ENCODE assay signal across 1 cellular context in genomic region chrX:2764766-2765666, GRCh38.
A peak's percentile ranks its signal among the peaks of the same experiment; 100 is the strongest.
TF ChIP-seq lines count a peak whose summit lies in the region.

No MANE protein-coding gene starts in this region.

TF ChIP-seq in HepG2, 621 proteins besides CTCF, POLR2A, EP300 and RAD21 (continued from another document):
- TF ChIP-seq, protein P1, sequence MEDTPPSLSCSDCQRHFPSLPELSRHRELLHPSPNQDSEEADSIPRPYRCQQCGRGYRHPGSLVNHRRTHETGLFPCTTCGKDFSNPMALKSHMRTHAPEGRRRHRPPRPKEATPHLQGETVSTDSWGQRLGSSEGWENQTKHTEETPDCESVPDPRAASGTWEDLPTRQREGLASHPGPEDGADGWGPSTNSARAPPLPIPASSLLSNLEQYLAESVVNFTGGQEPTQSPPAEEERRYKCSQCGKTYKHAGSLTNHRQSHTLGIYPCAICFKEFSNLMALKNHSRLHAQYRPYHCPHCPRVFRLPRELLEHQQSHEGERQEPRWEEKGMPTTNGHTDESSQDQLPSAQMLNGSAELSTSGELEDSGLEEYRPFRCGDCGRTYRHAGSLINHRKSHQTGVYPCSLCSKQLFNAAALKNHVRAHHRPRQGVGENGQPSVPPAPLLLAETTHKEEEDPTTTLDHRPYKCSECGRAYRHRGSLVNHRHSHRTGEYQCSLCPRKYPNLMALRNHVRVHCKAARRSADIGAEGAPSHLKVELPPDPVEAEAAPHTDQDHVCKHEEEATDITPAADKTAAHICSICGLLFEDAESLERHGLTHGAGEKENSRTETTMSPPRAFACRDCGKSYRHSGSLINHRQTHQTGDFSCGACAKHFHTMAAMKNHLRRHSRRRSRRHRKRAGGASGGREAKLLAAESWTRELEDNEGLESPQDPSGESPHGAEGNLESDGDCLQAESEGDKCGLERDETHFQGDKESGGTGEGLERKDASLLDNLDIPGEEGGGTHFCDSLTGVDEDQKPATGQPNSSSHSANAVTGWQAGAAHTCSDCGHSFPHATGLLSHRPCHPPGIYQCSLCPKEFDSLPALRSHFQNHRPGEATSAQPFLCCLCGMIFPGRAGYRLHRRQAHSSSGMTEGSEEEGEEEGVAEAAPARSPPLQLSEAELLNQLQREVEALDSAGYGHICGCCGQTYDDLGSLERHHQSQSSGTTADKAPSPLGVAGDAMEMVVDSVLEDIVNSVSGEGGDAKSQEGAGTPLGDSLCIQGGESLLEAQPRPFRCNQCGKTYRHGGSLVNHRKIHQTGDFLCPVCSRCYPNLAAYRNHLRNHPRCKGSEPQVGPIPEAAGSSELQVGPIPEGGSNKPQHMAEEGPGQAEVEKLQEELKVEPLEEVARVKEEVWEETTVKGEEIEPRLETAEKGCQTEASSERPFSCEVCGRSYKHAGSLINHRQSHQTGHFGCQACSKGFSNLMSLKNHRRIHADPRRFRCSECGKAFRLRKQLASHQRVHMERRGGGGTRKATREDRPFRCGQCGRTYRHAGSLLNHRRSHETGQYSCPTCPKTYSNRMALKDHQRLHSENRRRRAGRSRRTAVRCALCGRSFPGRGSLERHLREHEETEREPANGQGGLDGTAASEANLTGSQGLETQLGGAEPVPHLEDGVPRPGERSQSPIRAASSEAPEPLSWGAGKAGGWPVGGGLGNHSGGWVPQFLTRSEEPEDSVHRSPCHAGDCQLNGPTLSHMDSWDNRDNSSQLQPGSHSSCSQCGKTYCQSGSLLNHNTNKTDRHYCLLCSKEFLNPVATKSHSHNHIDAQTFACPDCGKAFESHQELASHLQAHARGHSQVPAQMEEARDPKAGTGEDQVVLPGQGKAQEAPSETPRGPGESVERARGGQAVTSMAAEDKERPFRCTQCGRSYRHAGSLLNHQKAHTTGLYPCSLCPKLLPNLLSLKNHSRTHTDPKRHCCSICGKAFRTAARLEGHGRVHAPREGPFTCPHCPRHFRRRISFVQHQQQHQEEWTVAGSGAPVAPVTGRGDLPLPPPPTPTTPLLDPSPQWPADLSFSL (CRISPR knock-in tag; IDR thresholded peaks at IDR 0.05) = no peak
- TF ChIP-seq ARHGAP35 (CRISPR knock-in tag; IDR thresholded peaks at IDR 0.05; ENCODE audit: borderline replicate concordance) (no peak), MLXIP (CRISPR knock-in tag; IDR thresholded peaks at IDR 0.05; ENCODE audit: borderline replicate concordance) (no peak), YY1 (IDR thresholded peaks at IDR 0.05; ENCODE audit: insufficient read depth, insufficient replicate concordance, low read depth, low read length) (no peak), TBP (CRISPR knock-in tag; IDR thresholded peaks at IDR 0.05) (no peak), CEBPG (CRISPR knock-in tag; IDR thresholded peaks at IDR 0.05) (peak; percentile 22; the same call in 1 of the 2 replicates), THAP7 (CRISPR knock-in tag; IDR thresholded peaks at IDR 0.05) (no peak), ZNF570 (CRISPR knock-in tag; IDR thresholded peaks at IDR 0.05; ENCODE audit: borderline replicate concordance) (no peak), ZNF441 (CRISPR knock-in tag; IDR thresholded peaks at IDR 0.05; ENCODE audit: borderline replicate concordance) (no peak), ZMYM4 (CRISPR knock-in tag; IDR thresholded peaks at IDR 0.05) (no peak), ZNF121 (CRISPR knock-in tag; IDR thresholded peaks at IDR 0.05) (peak; percentile 91), ZBTB20 (CRISPR knock-in tag; IDR thresholded peaks at IDR 0.05; ENCODE audit: borderline replicate concordance, low read depth) (no peak)
- TF ChIP-seq, protein P2, sequence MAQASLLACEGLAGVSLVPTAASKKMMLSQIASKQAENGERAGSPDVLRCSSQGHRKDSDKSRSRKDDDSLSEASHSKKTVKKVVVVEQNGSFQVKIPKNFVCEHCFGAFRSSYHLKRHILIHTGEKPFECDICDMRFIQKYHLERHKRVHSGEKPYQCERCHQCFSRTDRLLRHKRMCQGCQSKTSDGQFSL (CRISPR knock-in tag; IDR thresholded peaks at IDR 0.05) = no peak
- TF ChIP-seq, protein P3, sequence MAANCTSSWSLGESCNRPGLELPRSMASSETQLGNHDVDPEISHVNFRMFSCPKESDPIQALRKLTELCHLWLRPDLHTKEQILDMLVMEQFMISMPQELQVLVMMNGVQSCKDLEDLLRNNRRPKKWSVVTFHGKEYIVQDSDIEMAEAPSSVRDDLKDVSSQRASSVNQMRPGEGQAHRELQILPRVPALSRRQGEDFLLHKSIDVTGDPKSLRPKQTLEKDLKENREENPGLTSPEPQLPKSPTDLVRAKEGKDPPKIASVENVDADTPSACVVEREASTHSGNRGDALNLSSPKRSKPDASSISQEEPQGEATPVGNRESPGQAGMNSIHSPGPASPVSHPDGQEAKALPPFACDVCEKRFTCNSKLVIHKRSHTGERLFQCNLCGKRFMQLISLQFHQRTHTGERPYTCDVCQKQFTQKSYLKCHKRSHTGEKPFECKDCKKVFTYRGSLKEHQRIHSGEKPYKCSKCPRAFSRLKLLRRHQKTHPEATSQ (CRISPR knock-in tag; IDR thresholded peaks at IDR 0.05; ENCODE audit: borderline replicate concordance) = no peak
